In the genomic region with DNA sequence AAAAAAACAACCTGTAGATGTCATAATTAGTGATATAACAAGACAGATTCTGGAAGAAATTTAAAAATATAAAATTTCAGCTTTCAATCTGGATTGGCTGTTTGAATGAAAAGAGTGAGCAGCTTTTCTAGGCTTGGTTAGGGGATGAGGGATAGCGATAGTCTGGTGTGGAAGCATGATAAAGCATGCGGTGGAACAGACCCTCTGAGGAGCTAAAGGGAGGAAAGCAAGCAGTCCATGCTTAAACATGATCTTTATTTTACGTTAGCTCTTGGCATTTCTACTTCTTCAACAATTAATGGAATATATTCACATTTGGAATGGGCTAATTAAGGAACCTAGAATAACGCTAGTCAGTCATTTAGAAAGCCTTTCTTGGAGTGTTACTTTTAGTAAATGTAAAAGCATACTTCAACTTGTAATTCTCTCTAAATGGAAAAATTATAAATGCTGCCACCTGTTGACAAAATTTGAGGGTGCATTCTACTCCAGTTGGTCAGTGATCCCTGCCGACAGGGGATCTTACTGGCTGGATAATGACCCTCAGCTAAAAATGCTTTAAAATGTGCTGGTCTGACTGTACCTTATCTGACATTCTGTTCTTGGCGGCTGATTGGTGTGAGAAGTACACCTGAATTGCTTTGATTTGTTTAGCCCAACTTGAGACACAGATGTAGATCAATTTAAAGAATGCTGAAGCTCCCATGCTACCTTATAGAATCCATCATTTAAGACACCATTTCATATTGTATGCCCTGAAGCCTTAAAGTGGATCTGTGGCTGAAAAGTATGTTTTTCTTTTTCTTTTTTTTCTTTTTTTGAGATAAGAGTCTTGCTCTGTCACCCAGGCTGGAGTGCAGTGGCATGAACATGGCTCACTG, we compare ENCODE assay signal across 8 cellular contexts.
DNase-seq lines count a peak whose midpoint lies in the region; ATAC-seq and TF ChIP-seq lines count a peak whose summit lies in the region.

No MANE protein-coding gene starts in this region.

- H3K27me3 ChIP-seq in RWPE2 (ENCODE audit: insufficient read depth, poor library complexity, severe bottlenecking), result no peaks in the 10 kb centered on the region
- H3K27me3 ChIP-seq in esophagus muscularis mucosa, result no peaks in the 10 kb centered on the region

- CTCF ChIA-PET in GM10248 (lab: Yijun Ruan, JAX), result interaction anchor here (0.7 to 4.0 kb wide), 32 partner anchors 10 to 545 kb away, joined by 3 to 54 read pairs (median 4); partner anchors contain the start of gene AK4

- H3K4me3 ChIP-seq in RWPE2 (ENCODE audit: severe bottlenecking) (no peak overlapping the region), esophagus muscularis mucosa (no peak overlapping the region)

- ATAC-seq in HG03565 (IDR thresholded peaks at IDR 0.05; ENCODE audit: unreplicated experiment) (peak; percentile 43), RWPE2 (ENCODE audit: low read depth) (peak; percentile 74), HG03039 (IDR thresholded peaks at IDR 0.05; ENCODE audit: unreplicated experiment) (no peak), GM18517 (IDR thresholded peaks at IDR 0.05; ENCODE audit: unreplicated experiment) (no peak)

- no peak overlapping the region for H3K27ac ChIP-seq in RWPE2 (ENCODE audit: poor library complexity, severe bottlenecking)
- no peak overlapping the region for H3K27ac ChIP-seq in esophagus muscularis mucosa (replicated peaks in 1 of 4)

- TF ChIP-seq CTCF in GM10248 (IDR thresholded peaks at IDR 0.05; ENCODE audit: control extremely low read depth, extremely low read depth, low read depth, missing control alignments), result peak; percentile 56
- TF ChIP-seq CTCF in RWPE2 (IDR thresholded peaks at IDR 0.05; ENCODE audit: poor library complexity, severe bottlenecking), result peak; percentile 77
- TF ChIP-seq CTCF in esophagus muscularis mucosa (IDR thresholded peaks at IDR 0.05), result peak; percentile 68 to 77 (median 69)
- peak; percentile 54 for TF ChIP-seq CTCF in nephron progenitor cell (IDR thresholded peaks at IDR 0.05)

- no peaks in the 10 kb centered on the region for H3K4me1 ChIP-seq in RWPE2 (ENCODE audit: insufficient read depth, poor library complexity, severe bottlenecking)
- H3K4me1 ChIP-seq in esophagus muscularis mucosa, result peaks cover 7 to 34% (median 13%) of the 10 kb centered on the region in 4 donors

- no peaks in the 10 kb centered on the region for H3K9me3 ChIP-seq in RWPE2 (ENCODE audit: severe bottlenecking)
- H3K9me3 ChIP-seq in esophagus muscularis mucosa, result no peaks in the 10 kb centered on the region

- no peak for TF ChIP-seq EP300 in esophagus muscularis mucosa (IDR thresholded peaks at IDR 0.05)

- H3K27ac Mint-ChIP-seq in nephron progenitor cell, result no peak overlapping the region

- H3K36me3 Mint-ChIP-seq in nephron progenitor cell (ENCODE audit: low read depth), result peaks cover 13% of the 10 kb centered on the region

- H3K4me1 Mint-ChIP-seq in nephron progenitor cell, result no peaks in the 10 kb centered on the region

- H3K36me3 ChIP-seq in RWPE2 (ENCODE audit: low read depth) (peaks cover 21% of the 10 kb centered on the region), esophagus muscularis mucosa (no peaks in the 10 kb centered on the region)

- POLR2A ChIA-PET in GM10248 (lab: Yijun Ruan, JAX), result no interaction called here

- peak; percentile 56 for DNase-seq in ACHN
- peak; percentile 50 for DNase-seq in GM10248 (ENCODE audit: extremely low spot score)
- DNase-seq in RWPE2 (ENCODE audit: low spot score), result no peak
- no peak for DNase-seq in esophagus muscularis mucosa (ENCODE audit: extremely low spot score)
- DNase-seq in nephron progenitor cell, result peak; percentile 10

- no peak for TF ChIP-seq POLR2A in esophagus muscularis mucosa (IDR thresholded peaks at IDR 0.05; ENCODE audit: low read depth)

- WGBS in esophagus muscularis mucosa, result 51% methylated on average over 6 of the region's 6 CpGs

- in situ Hi-C loops in ACHN (cut with HindIII; ENCODE audit: low pct_ligation_motif_present, low pct_unique_long_range_greater_than_20kb, low sequenced_read_pairs), result no loop called here

- H3K27me3 Mint-ChIP-seq in nephron progenitor cell (ENCODE audit: low read depth, poor library complexity), result no peaks in the 10 kb centered on the region

- no peaks in the 10 kb centered on the region for H3K9me3 Mint-ChIP-seq in nephron progenitor cell

- intact Hi-C loops in esophagus muscularis mucosa (cut with DNase I), result loop anchor here (5.0 kb wide), 2 partner anchors 57 to 147 kb away; no protein-coding TSS in a partner anchor

- H3K4me3 Mint-ChIP-seq in nephron progenitor cell, result no peak overlapping the region

Comparison
In these comparisons a context has a peak if more than half of its experiments do, and no peak if none do; other contexts are left out.
1. DNase-seq: peak in ACHN (single experiment), GM10248 (single experiment) and nephron progenitor cell (single experiment); none in RWPE2 (single experiment) and esophagus muscularis mucosa (single experiment).
2. ATAC-seq: peak in HG03565 (single experiment) and RWPE2 (single experiment); none in HG03039 (single experiment) and GM18517 (single experiment).
3. Peak in every context shown above with its lines, with median percentiles within 50 percentile points of each other: CTCF ChIP-seq.